Comparison of ENCODE assay signal across 30 cellular contexts in the genomic region with DNA sequence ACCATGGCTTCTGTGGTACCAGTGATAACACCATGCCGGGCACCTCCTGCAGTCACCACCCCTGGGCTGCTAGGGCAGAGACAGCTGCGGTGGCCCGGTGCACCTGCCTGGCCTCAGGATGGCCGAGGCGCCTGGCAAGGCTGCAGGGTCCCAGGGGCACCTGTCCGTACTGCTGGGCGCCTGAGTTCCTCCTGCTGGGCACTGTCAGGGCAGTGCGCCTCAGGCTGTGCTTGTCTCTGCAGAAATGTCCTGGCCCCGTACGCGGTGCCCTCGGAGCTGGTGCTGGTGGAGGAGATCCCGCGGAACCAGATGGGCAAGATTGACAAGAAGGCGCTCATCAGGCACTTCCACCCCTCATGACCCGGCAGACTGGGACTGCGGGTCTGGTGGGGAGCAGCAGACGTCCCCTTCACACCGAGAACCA. TPM values are rescaled to one million over a fixed set of nuclear protein-coding genes. Genes with fewer than 3 reads are reported as not detected.
DNase-seq lines count a peak whose midpoint lies in the region; ATAC-seq and TF ChIP-seq lines count a peak whose summit lies in the region.
"Had no signal": no experiment of that assay in that cellular context is flagged by ENCODE, and none has a peak within 500 bp of the region (broad histone marks: within the 10 kb centered on the region; RNA-seq: fewer than 3 reads in every experiment).

No MANE protein-coding gene starts in this region.

- H2AFZ ChIP-seq in parathyroid adenoma = no peak overlapping the region

- DNase-seq in DMS 273 (lab: John Stamatoyannopoulos, UW; ENCODE audit: unreplicated experiment) (peak; percentile 41), DMS 273 treated with DMSO at 0.1 percent for 48 hours (lab: John Stamatoyannopoulos, UW) (no peak), LNCaP clone FGC (ENCODE audit: low read depth) (peak; percentile 77), epithelial cell of esophagus (ENCODE audit: low read depth) (peak; percentile 65), Right ventricle myocardium inferior (ENCODE audit: missing footprints) (no peak)
- DNase-seq in activated CD8-positive, alpha-beta memory T cell treated with anti-CD3 and anti-CD28 coated beads for 24 hours = no peak
- DNase-seq: activated CD4-positive, alpha-beta T cell treated with anti-CD3 and anti-CD28 coated beads for 1 hour; activated CD8-positive, alpha-beta T cell treated with anti-CD3 and anti-CD28 coated beads for 36 hours; activated gamma-delta T cell; CD8-positive, alpha-beta memory T cell; cerebellar nuclear complex; DMS79 treated with DMSO at 0.1 percent for 48 hours; kidney glomerular epithelial cell; mesendoderm; naive B cell; NCI-H1105; NCI-H1930; NCI-H345; NCI-H82; stimulated activated CD4-positive, alpha-beta T cell treated with anti-CD3 and anti-CD28 coated beads, Interleukin-12 subunit alpha, Interleukin-12 subunit beta, amount 100 ng/mL, for 4 hours; stimulated activated CD4-positive, alpha-beta T cell treated with anti-CD3 and anti-CD28 coated beads, Interleukin-4, amount 100 ng/mL, for 4 hours had no signal

- no peaks in the 10 kb centered on the region for H3K36me3 ChIP-seq in parathyroid adenoma (ENCODE audit: control insufficient read depth, insufficient read depth, low read length)

- H3K4me3 ChIP-seq in LNCaP clone FGC (ENCODE audit: low read depth, low read length) (no peak overlapping the region), epithelial cell of esophagus (ENCODE audit: low read length) (no peak overlapping the region), parathyroid adenoma (ENCODE audit: low read depth, low read length) (no peak overlapping the region)

- H3K79me2 ChIP-seq in parathyroid adenoma = no peaks in the 10 kb centered on the region

- no peak overlapping the region for H3K27ac ChIP-seq in parathyroid adenoma
- H3K27ac ChIP-seq: 22Rv1, HL-60 had no signal

- TF ChIP-seq CTCF in LNCaP clone FGC (IDR thresholded peaks at IDR 0.05; ENCODE audit: control insufficient read depth, extremely low read depth, insufficient read depth) = peak; percentile 17; the same call in 1 of the 2 replicates
- TF ChIP-seq CTCF in epithelial cell of esophagus (IDR thresholded peaks at IDR 0.05; ENCODE audit: insufficient read depth, low read depth, low read length, missing control alignments) = no peak
- TF ChIP-seq CTCF in parathyroid adenoma (IDR thresholded peaks at IDR 0.05) = no peak

- H3K9me3 ChIP-seq in parathyroid adenoma (ENCODE audit: control insufficient read depth, low read length) = no peaks in the 10 kb centered on the region

- peaks cover 37% of the 10 kb centered on the region for H3K4me1 ChIP-seq in parathyroid adenoma

- intact Hi-C loops in Right ventricle myocardium inferior (cut with DNase I) = no loop called here

- H3K9ac ChIP-seq in parathyroid adenoma = no peak overlapping the region

- ATAC-seq in HG02642 (IDR thresholded peaks at IDR 0.05; ENCODE audit: poor library complexity, unreplicated experiment) = no peak
- no peak for ATAC-seq in Right ventricle myocardium inferior
- ATAC-seq: activated CD8-positive, alpha-beta T cell treated with anti-CD3 and anti-CD28 coated beads for 36 hours had no signal

- H3K27me3 ChIP-seq in parathyroid adenoma (ENCODE audit: control insufficient read depth, insufficient read depth, low read length) = no peaks in the 10 kb centered on the region

- peak overlapping the region; percentile 14 for H3K4me2 ChIP-seq in parathyroid adenoma (ENCODE audit: low read length)

RNA-seq across cellular contexts. Expression of a gene that starts 17.7 kb away (rescaled TPM):
- total RNA-seq in Right ventricle myocardium inferior = not detected
- total RNA-seq: activated CD8-positive, alpha-beta T cell treated with anti-CD3 and anti-CD28 coated beads for 36 hours; CD8-positive, alpha-beta memory T cell; endothelial cell of umbilical vein; omental fat pad; SK-MEL-5; T-helper 1 cell treated with Interleukin-12 subunit alpha and Interleukin-12 subunit beta and Interleukin-4 antibody, amounts not matched to agents 30 ng/mL and 1 ng/mL, for 36 hours; ureter had no signal

RNA-seq across cellular contexts. Expression of a gene that starts 46.5 kb away (rescaled TPM):
- not detected for total RNA-seq in Right ventricle myocardium inferior
- total RNA-seq: CD8-positive, alpha-beta memory T cell; endothelial cell of umbilical vein; omental fat pad; SK-MEL-5 had no signal

Comparison
In these comparisons a context has a peak if more than half of its experiments do, and no peak if none do; other contexts are left out.
1. DNase-seq: peak in DMS 273 (single experiment), LNCaP clone FGC (single experiment) and epithelial cell of esophagus (single experiment); none in DMS 273 treated with DMSO at 0.1 percent for 48 hours (single experiment), activated CD8-positive, alpha-beta memory T cell treated with anti-CD3 and anti-CD28 coated beads for 24 hours (single experiment) and Right ventricle myocardium inferior (single experiment).